8 cellular contexts compared by ENCODE assay signal in genomic region chr10:110211455-110211843, GRCh38. TPM values are rescaled to one million over a fixed set of nuclear protein-coding genes. Genes with fewer than 3 reads are reported as not detected.
DNase-seq lines count a peak whose midpoint lies in the region; ATAC-seq and TF ChIP-seq lines count a peak whose summit lies in the region.

No MANE protein-coding gene starts in this region.

- peak overlapping the region; percentile 56 for H3K9ac ChIP-seq in Karpas-422 (ENCODE audit: low read length)
- peak overlapping the region; percentile 40 for H3K9ac ChIP-seq in mucosa of stomach (ENCODE audit: low read length)

- H3K4me3 ChIP-seq in ACC112 (ENCODE audit: low read depth, low read length) (peak overlapping the region; percentile 93), Karpas-422 (ENCODE audit: low read length) (peak overlapping the region; percentile 67), choroid plexus epithelial cell (ENCODE audit: low read depth, low read length) (peak overlapping the region; percentile 62), mucosa of stomach (ENCODE audit: low read length) (no peak overlapping the region)

- H3K27ac ChIP-seq in ACC112 (ENCODE audit: low read depth, low read length) (peak overlapping the region; percentile 13; the same call in 1 of the 2 replicates), Karpas-422 (ENCODE audit: low read length) (no peak overlapping the region)

- H3K4me2 ChIP-seq in Karpas-422 (ENCODE audit: low read depth, low read length, poor library complexity, severe bottlenecking), result peak overlapping the region; percentile 94

- no peaks in the 10 kb centered on the region for H3K27me3 ChIP-seq in ACC112 (ENCODE audit: insufficient read depth, low read length)
- H3K27me3 ChIP-seq in Karpas-422 (ENCODE audit: low read length), result no peaks in the 10 kb centered on the region
- no peaks in the 10 kb centered on the region for H3K27me3 ChIP-seq in mucosa of stomach (ENCODE audit: control insufficient read depth, insufficient read depth, low read length)

- H3K9me3 ChIP-seq in Karpas-422 (ENCODE audit: low read length) (no peaks in the 10 kb centered on the region), mucosa of stomach (ENCODE audit: control insufficient read depth, low read length) (no peaks in the 10 kb centered on the region)

- no peak for TF ChIP-seq CTCF in choroid plexus epithelial cell (conservative IDR thresholded peaks at IDR 0.05; ENCODE audit: low read depth, low read length)

- H3K79me2 ChIP-seq in ACC112 (ENCODE audit: control insufficient read depth, insufficient read depth, low read length, unreplicated experiment), result no peaks in the 10 kb centered on the region
- H3K79me2 ChIP-seq in Karpas-422 (ENCODE audit: low read length), result no peaks in the 10 kb centered on the region

- no peaks in the 10 kb centered on the region for H3K9me2 ChIP-seq in Karpas-422 (replicated peaks; ENCODE audit: insufficient read depth, low read length)

- peaks cover 10% of the 10 kb centered on the region for H3K4me1 ChIP-seq in ACC112 (ENCODE audit: control insufficient read depth, insufficient read depth, low read length, unreplicated experiment)
- H3K4me1 ChIP-seq in Karpas-422 (ENCODE audit: low read length), result peaks cover 67% of the 10 kb centered on the region
- peaks cover 21% of the 10 kb centered on the region for H3K4me1 ChIP-seq in mucosa of stomach (ENCODE audit: control insufficient read depth, insufficient read depth, low read length)

- no peak for ATAC-seq in HG03457 (IDR thresholded peaks at IDR 0.05; ENCODE audit: unreplicated experiment)

- H3K36me3 ChIP-seq in ACC112 (ENCODE audit: insufficient read depth, low read length) (no peaks in the 10 kb centered on the region), Karpas-422 (ENCODE audit: insufficient read depth, low read length) (no peaks in the 10 kb centered on the region), mucosa of stomach (ENCODE audit: control insufficient read depth, insufficient read depth, low read length) (no peaks in the 10 kb centered on the region)

- H2AFZ ChIP-seq in ACC112 (ENCODE audit: low read length, unreplicated experiment), result peak overlapping the region; percentile 73
- H2AFZ ChIP-seq in Karpas-422 (ENCODE audit: low read length), result peak overlapping the region; percentile 69; the same call in 1 of the 2 replicates

- DNase-seq in Karpas-422, result no peak
- no peak for DNase-seq in choroid plexus epithelial cell (ENCODE audit: low read depth)
- DNase-seq in 8988T, result no peak
- DNase-seq in SIG-M5 (lab: John Stamatoyannopoulos, UW), result no peak
- DNase-seq in GOT3 (lab: John Stamatoyannopoulos, UW), result no peak

- no peaks in the 10 kb centered on the region for H4K20me1 ChIP-seq in Karpas-422 (ENCODE audit: insufficient read depth, low read depth, low read length)

RNA-seq across cellular contexts. Expression of gene MXI1, which starts 4.0 kb away (rescaled TPM):
- 12.0 and 19.8 TPM in 2 replicates for total RNA-seq in Karpas-422 (2014; rRNA removed; shearing (Covaris generic); ENCODE audit: low replicate concordance)
